In the genomic region with DNA sequence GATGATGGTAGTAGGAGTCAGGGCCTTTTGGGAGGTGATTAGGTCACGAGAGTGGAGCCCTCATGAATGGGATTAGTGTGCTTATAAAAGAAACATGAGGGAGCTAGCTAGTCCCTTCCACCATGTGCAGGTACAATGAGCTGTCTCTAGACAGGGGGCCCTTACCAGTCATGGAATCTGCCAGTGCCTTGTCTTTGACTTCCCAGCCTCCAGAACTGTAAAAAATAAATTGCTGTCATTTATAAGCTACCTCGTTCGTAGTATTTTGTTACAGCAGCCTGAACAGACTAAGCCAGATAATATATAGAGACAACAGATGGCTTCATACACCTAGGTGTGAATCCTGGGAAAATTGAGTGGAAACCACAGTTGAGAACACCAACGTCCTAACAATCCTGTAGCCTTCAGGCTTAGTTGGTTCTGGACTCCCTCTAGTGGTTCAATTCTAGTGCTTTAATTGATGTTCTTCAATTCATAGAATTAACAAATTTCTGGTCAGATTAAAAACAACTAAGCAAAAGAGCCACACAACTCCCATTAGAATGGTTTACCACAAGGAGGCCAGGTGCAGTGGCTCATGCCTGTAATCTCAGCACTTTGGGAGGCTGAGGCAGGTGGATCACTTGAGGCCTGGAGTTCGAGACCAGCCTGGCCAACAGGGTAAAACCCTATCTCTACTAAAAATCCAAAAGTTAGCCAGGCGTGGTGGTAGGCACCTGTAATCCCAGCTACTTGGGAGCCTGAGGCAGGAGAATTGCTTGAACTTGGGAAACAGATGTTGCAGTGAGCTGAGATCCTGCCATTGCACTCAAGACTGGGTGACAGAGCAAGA, we compare ENCODE assay signal across 10 cellular contexts. TPM values are rescaled to one million over a fixed set of nuclear protein-coding genes. Genes with fewer than 3 reads are reported as not detected.
A peak's percentile ranks its signal among the peaks of the same experiment; 100 is the strongest.
DNase-seq lines count a peak whose midpoint lies in the region; ATAC-seq and TF ChIP-seq lines count a peak whose summit lies in the region.
"Had no signal": no experiment of that assay in that cellular context is flagged by ENCODE, and none has a peak within 500 bp of the region (broad histone marks: within the 10 kb centered on the region; RNA-seq: fewer than 3 reads in every experiment).

No MANE protein-coding gene starts in this region.

- POLR2A ChIA-PET in HEK293T (lab: Yijun Ruan, JAX) (no interaction called here), OCI-LY7 (lab: Charles Lee) (no interaction called here)

- H3K36me3 Mint-ChIP-seq in endodermal cell (ENCODE audit: low read depth) (no peaks in the 10 kb centered on the region), neural progenitor cell (no peaks in the 10 kb centered on the region)
- H3K36me3 Mint-ChIP-seq: naive thymus-derived CD8-positive, alpha-beta T cell had no signal

- H3K27me3 ChIP-seq in endodermal cell (ENCODE audit: control insufficient read depth, insufficient read depth, low read length, poor library complexity, severe bottlenecking) (peaks cover 8% of the 10 kb centered on the region), neural progenitor cell (peaks cover 50% of the 10 kb centered on the region)
- H3K27me3 ChIP-seq in effector memory CD4-positive, alpha-beta T cell (replicated peaks; ENCODE audit: control insufficient read depth, insufficient read depth, low read length, poor library complexity, severe bottlenecking) = no peaks in the 10 kb centered on the region

- H2AFZ ChIP-seq in OCI-LY7 (ENCODE audit: low read length) (no peak overlapping the region), neural progenitor cell (replicated peaks) (no peak overlapping the region)

- H3K36me3 ChIP-seq in OCI-LY7 (ENCODE audit: insufficient read depth, low read length) = no peaks in the 10 kb centered on the region
- H3K36me3 ChIP-seq in endodermal cell (ENCODE audit: control insufficient read depth, insufficient read depth, low read length) = no peaks in the 10 kb centered on the region
- no peaks in the 10 kb centered on the region for H3K36me3 ChIP-seq in neural progenitor cell
- no peaks in the 10 kb centered on the region for H3K36me3 ChIP-seq in effector memory CD4-positive, alpha-beta T cell (ENCODE audit: control insufficient read depth, insufficient read depth, low read length)

- no peaks in the 10 kb centered on the region for H3K9me3 Mint-ChIP-seq in endodermal cell
- H3K9me3 Mint-ChIP-seq in neural progenitor cell = no peaks in the 10 kb centered on the region
- H3K9me3 Mint-ChIP-seq: naive thymus-derived CD8-positive, alpha-beta T cell had no signal

- H3K9ac ChIP-seq in endodermal cell (ENCODE audit: extremely low read depth, low read length, poor library complexity, severe bottlenecking) (no peak overlapping the region), neural progenitor cell (no peak overlapping the region)

- 52 to 64% methylated on average over 3 to 6 of the region's 6 CpGs for WGBS in endodermal cell (ENCODE audit: insufficient coverage in 1 of 2, insufficient read length in 1 of 2), 2 experiments

- TF ChIP-seq CTCF in OCI-LY7 (conservative IDR thresholded peaks at IDR 0.05; ENCODE audit: low read length) = peak; percentile 86
- TF ChIP-seq CTCF in endodermal cell (conservative IDR thresholded peaks at IDR 0.05) = peak; percentile 83
- TF ChIP-seq CTCF in neural progenitor cell (IDR thresholded peaks at IDR 0.05) = peak; percentile 66

- no peaks in the 10 kb centered on the region for H3K9me2 ChIP-seq in OCI-LY7 (ENCODE audit: insufficient read depth, low read length)

- H3K27ac ChIP-seq in OCI-LY7 (ENCODE audit: low read depth, low read length, poor library complexity, severe bottlenecking) = no peak overlapping the region
- H3K27ac ChIP-seq in endodermal cell (ENCODE audit: low read depth, low read length) = no peak overlapping the region
- H3K27ac ChIP-seq in neural progenitor cell = no peak overlapping the region
- no peak overlapping the region for H3K27ac ChIP-seq in effector memory CD4-positive, alpha-beta T cell (ENCODE audit: insufficient read depth, low read length, poor library complexity, severe bottlenecking)
- H3K27ac ChIP-seq: SJSA1 had no signal

- peaks cover 2% of the 10 kb centered on the region for H3F3A ChIP-seq in neural progenitor cell (ENCODE audit: low read depth)

- H3K27me3 Mint-ChIP-seq in endodermal cell (ENCODE audit: insufficient read depth) (peaks cover 33% of the 10 kb centered on the region), neural progenitor cell (ENCODE audit: insufficient read depth, low read depth) (peaks cover 4% of the 10 kb centered on the region)

- DNase-seq in COR-L47 (lab: John Stamatoyannopoulos, UW) (peak; percentile 68), HEK293T (ENCODE audit: extremely low spot score) (peak; percentile 22), OCI-LY7 (ENCODE audit: low spot score) (peak; percentile 76), endodermal cell (peak; percentile 46), neural progenitor cell (ENCODE audit: low spot score) (peak; percentile 70)
- no peak for DNase-seq in effector memory CD4-positive, alpha-beta T cell

- H3K27ac Mint-ChIP-seq in endodermal cell (no peak overlapping the region), neural progenitor cell (no peak overlapping the region)

- H3K4me3 Mint-ChIP-seq in endodermal cell = no peak overlapping the region
- no peak overlapping the region for H3K4me3 Mint-ChIP-seq in neural progenitor cell

- ATAC-seq in HG02798 (IDR thresholded peaks at IDR 0.05; ENCODE audit: poor library complexity, unreplicated experiment) = no peak
- no peak for ATAC-seq in GM18511 (IDR thresholded peaks at IDR 0.05; ENCODE audit: unreplicated experiment)
- ATAC-seq: naive thymus-derived CD8-positive, alpha-beta T cell had no signal

- H3K4me3 ChIP-seq in OCI-LY7 (ENCODE audit: low read depth, low read length, poor library complexity, severe bottlenecking) (no peak overlapping the region), endodermal cell (ENCODE audit: low read length) (no peak overlapping the region), neural progenitor cell (no peak overlapping the region)
- H3K4me3 ChIP-seq in effector memory CD4-positive, alpha-beta T cell (ENCODE audit: insufficient read depth, low read depth, low read length, poor library complexity, severe bottlenecking) = no peak overlapping the region
- H3K4me3 ChIP-seq: SJSA1 had no signal

- H3K4me2 ChIP-seq in OCI-LY7 (ENCODE audit: low read length) (no peak overlapping the region), neural progenitor cell (no peak overlapping the region)

- H3K79me2 ChIP-seq in OCI-LY7 (ENCODE audit: insufficient read depth, low read depth, low read length) (peaks cover 30% of the 10 kb centered on the region), neural progenitor cell (ENCODE audit: low read depth) (peaks cover 32% of the 10 kb centered on the region)

- intact Hi-C loops in OCI-LY7 (cut with micrococcal nuclease; ENCODE audit: unreplicated experiment) = loop anchor here (1.0 to 5.0 kb wide), 2 partner anchors 92 to 672 kb away; no protein-coding TSS in a partner anchor

- no TSS peak for BruUV-seq in OCI-LY7 (replicated peaks; lab: Mats Ljungman, UMichigan)

- H3K4me1 ChIP-seq in OCI-LY7 (ENCODE audit: insufficient read depth, low read length, poor library complexity, severe bottlenecking) (peaks cover 25% of the 10 kb centered on the region), endodermal cell (ENCODE audit: control insufficient read depth, insufficient read depth, low read length) (peaks cover 6% of the 10 kb centered on the region), neural progenitor cell (peaks cover 11% of the 10 kb centered on the region)
- H3K4me1 ChIP-seq in effector memory CD4-positive, alpha-beta T cell (ENCODE audit: control insufficient read depth, insufficient read depth, low read length, poor library complexity, severe bottlenecking) = peaks cover 12% of the 10 kb centered on the region

- CTCF ChIA-PET in HEK293T (lab: Yijun Ruan, JAX) = interaction anchor here (1.7 to 2.4 kb wide), 2 partner anchors 13 to 236 kb away, joined by 3 to 12 read pairs; no protein-coding TSS in a partner anchor
- CTCF ChIA-PET in OCI-LY7 (lab: Charles Lee; ENCODE audit: unreplicated experiment) = interaction anchor here (0.6 to 1.0 kb wide), 4 partner anchors 16 to 236 kb away, joined by 3 to 5 read pairs (median 4); no protein-coding TSS in a partner anchor

- no peaks in the 10 kb centered on the region for H3K9me3 ChIP-seq in OCI-LY7 (ENCODE audit: low read length)
- H3K9me3 ChIP-seq in endodermal cell (ENCODE audit: control insufficient read depth, low read length) = no peaks in the 10 kb centered on the region
- no peaks in the 10 kb centered on the region for H3K9me3 ChIP-seq in neural progenitor cell (ENCODE audit: low read depth)
- H3K9me3 ChIP-seq in effector memory CD4-positive, alpha-beta T cell (ENCODE audit: control insufficient read depth, low read length) = no peaks in the 10 kb centered on the region
- H3K9me3 ChIP-seq: SJSA1 had no signal

- H3K4me1 Mint-ChIP-seq in endodermal cell (peaks cover 14% of the 10 kb centered on the region), neural progenitor cell (peaks cover 17% of the 10 kb centered on the region)

- H4K20me1 ChIP-seq in OCI-LY7 (ENCODE audit: insufficient read depth, low read length) (peaks cover 9% of the 10 kb centered on the region; the same call in 1 of the 2 replicates), neural progenitor cell (ENCODE audit: low read depth) (peaks cover 20% of the 10 kb centered on the region)

TF ChIP-seq in HEK293T, 16 proteins besides CTCF, POLR2A, EP300 and RAD21 (continues in another document):
- TF ChIP-seq TARDBP (IDR thresholded peaks at IDR 0.05) (no peak), FOXK2 (IDR thresholded peaks at IDR 0.05) (no peak), HDGF (IDR thresholded peaks at IDR 0.05; ENCODE audit: borderline replicate concordance) (no peak), CTBP1 (IDR thresholded peaks at IDR 0.05; ENCODE audit: borderline replicate concordance) (no peak), ARNT (IDR thresholded peaks at IDR 0.05) (no peak), FOXA1 (IDR thresholded peaks at IDR 0.05) (no peak), BHLHE40 (IDR thresholded peaks at IDR 0.05; ENCODE audit: borderline replicate concordance) (no peak), LEF1 (IDR thresholded peaks at IDR 0.05; ENCODE audit: borderline replicate concordance) (no peak)
- TF ChIP-seq, protein P1, sequence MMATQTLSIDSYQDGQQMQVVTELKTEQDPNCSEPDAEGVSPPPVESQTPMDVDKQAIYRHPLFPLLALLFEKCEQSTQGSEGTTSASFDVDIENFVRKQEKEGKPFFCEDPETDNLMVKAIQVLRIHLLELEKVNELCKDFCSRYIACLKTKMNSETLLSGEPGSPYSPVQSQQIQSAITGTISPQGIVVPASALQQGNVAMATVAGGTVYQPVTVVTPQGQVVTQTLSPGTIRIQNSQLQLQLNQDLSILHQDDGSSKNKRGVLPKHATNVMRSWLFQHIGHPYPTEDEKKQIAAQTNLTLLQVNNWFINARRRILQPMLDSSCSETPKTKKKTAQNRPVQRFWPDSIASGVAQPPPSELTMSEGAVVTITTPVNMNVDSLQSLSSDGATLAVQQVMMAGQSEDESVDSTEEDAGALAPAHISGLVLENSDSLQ (IDR thresholded peaks at IDR 0.05) = no peak

RNA-seq across cellular contexts. Expression of a gene that starts 21.3 kb away (rescaled TPM):
- 0.54 and 1.3 TPM in 2 replicates for total RNA-seq in OCI-LY7 (2014; rRNA removed; shearing (Covaris generic))
- total RNA-seq in OCI-LY7 (2022) = 2.7 and 3.4 TPM in 2 replicates
- 10 to 100 TPM; 35.2 to 83.4 TPM for total RNA-seq in endodermal cell
- 33.7 TPM for polyA plus RNA-seq in endodermal cell (2013, experiment 1 of 2)
- 43.5 TPM for polyA plus RNA-seq in endodermal cell (2013, experiment 2 of 2)
- total RNA-seq in neural progenitor cell (ENCODE audit: low replicate concordance) = 21.3 and 21.4 TPM in 2 replicates
- total RNA-seq: SJSA1 had no signal

Comparison
In these comparisons a context has a peak if more than half of its experiments do, and no peak if none do; other contexts are left out.
1. DNase-seq: peak in COR-L47 (single experiment), HEK293T (single experiment), OCI-LY7 (single experiment), endodermal cell (single experiment) and neural progenitor cell (single experiment); none in effector memory CD4-positive, alpha-beta T cell (0 of 3).
2. Peak in every context shown above with its lines, with median percentiles within 50 percentile points of each other: CTCF ChIP-seq.